ENCODE assay signal across 8 cellular contexts in genomic region chr22:37907036-37907954, GRCh38. TPM values are rescaled to one million over a fixed set of nuclear protein-coding genes. Genes with fewer than 3 reads are reported as not detected.
DNase-seq lines count a peak whose midpoint lies in the region; ATAC-seq, FAIRE-seq and TF ChIP-seq lines count a peak whose summit lies in the region.

No MANE protein-coding gene starts in this region.

- H3K4me1 Mint-ChIP-seq in T-helper 17 cell: peaks cover 32% of the 10 kb centered on the region

- DNase-seq in GM19239 (ENCODE audit: insufficient read length, low spot score): no peak
- DNase-seq in T-helper 17 cell: no peak
- peak; percentile 33 to 63 for DNase-seq in foreskin fibroblast
- no peak for DNase-seq in superior temporal gyrus (ENCODE audit: extremely low spot score)
- DNase-seq in NCI-H1092 treated with DMSO at 0.1 percent for 48 hours (lab: John Stamatoyannopoulos, UW): no peak
- DNase-seq in globus pallidus (ENCODE audit: low spot score): no peak
- DNase-seq in KG1 (lab: John Stamatoyannopoulos, UW): no peak

- peak overlapping the region; percentile 86 for H3K4me3 Mint-ChIP-seq in T-helper 17 cell

- peak overlapping the region; percentile 90 for H3K4me2 ChIP-seq in skeletal muscle satellite cell (ENCODE audit: low read length)

- peak overlapping the region; percentile 90 for H3K9ac ChIP-seq in skeletal muscle satellite cell (ENCODE audit: low read depth, low read length)

- H3K4me1 ChIP-seq in skeletal muscle satellite cell (ENCODE audit: control insufficient read depth, insufficient read depth, low read length): peaks cover 29% of the 10 kb centered on the region

- TF ChIP-seq CTCF in foreskin fibroblast (IDR thresholded peaks at IDR 0.05; ENCODE audit: low read depth, low read length): no peak

- H3K27me3 Mint-ChIP-seq in T-helper 17 cell: no peaks in the 10 kb centered on the region

- H3K27me3 ChIP-seq in skeletal muscle satellite cell (ENCODE audit: control insufficient read depth, insufficient read depth, low read length): no peaks in the 10 kb centered on the region

- peak overlapping the region; percentile 73 to 77 for H3K4me3 ChIP-seq in foreskin fibroblast (ENCODE audit: low read depth in 1 of 2, low read length in 2 of 2)
- H3K4me3 ChIP-seq in skeletal muscle satellite cell (ENCODE audit: low read length): peak overlapping the region; percentile 73

- peak overlapping the region; percentile 80 for H3K27ac Mint-ChIP-seq in T-helper 17 cell

- H3K36me3 Mint-ChIP-seq in T-helper 17 cell (ENCODE audit: low read depth): no peaks in the 10 kb centered on the region

- peak; percentile 11 for FAIRE-seq in GM19239 (lab: Jason Lieb, UNC)

- no peak for ATAC-seq in T-helper 17 cell

- H3K9me3 ChIP-seq in T-helper 17 cell (ENCODE audit: control insufficient read depth, low read length, poor library complexity, severe bottlenecking) (no peaks in the 10 kb centered on the region), skeletal muscle satellite cell (replicated peaks; ENCODE audit: low read length) (no peaks in the 10 kb centered on the region)

- H3K36me3 ChIP-seq in skeletal muscle satellite cell (ENCODE audit: insufficient read depth, low read length): peaks cover 9% of the 10 kb centered on the region

RNA-seq across cellular contexts. Expression of gene MICALL1, which starts 1.2 kb away (rescaled TPM):
- total RNA-seq in T-helper 17 cell: 10 to 100 TPM; 19.2 to 21.9 TPM
- 28.4 and 36.7 TPM in 2 replicates for total RNA-seq in skeletal muscle satellite cell (2012; rRNA removed)

RNA-seq across cellular contexts. Expression of gene C22orf23, which starts 46.1 kb away (rescaled TPM):
- not detected for total RNA-seq in T-helper 17 cell
- total RNA-seq in skeletal muscle satellite cell (2012; rRNA removed): 0.25 and 1.5 TPM in 2 replicates

RNA-seq across cellular contexts. Expression of gene POLR2F, which starts 46.2 kb away (rescaled TPM):
- 10 to 100 TPM; 25.9 to 27.7 TPM for total RNA-seq in T-helper 17 cell
- 57.3 and 64.2 TPM in 2 replicates for total RNA-seq in skeletal muscle satellite cell (2012; rRNA removed)

RNA-seq across cellular contexts. Expression of gene EIF3L, which starts 58.1 kb away (rescaled TPM):
- total RNA-seq in T-helper 17 cell: 100 to 1,000 TPM; 517 to 546 TPM
- 250 and 358 TPM in 2 replicates for total RNA-seq in skeletal muscle satellite cell (2012; rRNA removed)

Comparison
In these comparisons a context has a peak if more than half of its experiments do, and no peak if none do; other contexts are left out.
1. DNase-seq: peak in foreskin fibroblast (2 of 2); none in GM19239 (single experiment), T-helper 17 cell (0 of 3), superior temporal gyrus (single experiment), NCI-H1092 treated with DMSO at 0.1 percent for 48 hours (single experiment), globus pallidus (single experiment) and KG1 (single experiment).